22 cellular contexts compared by ENCODE assay signal in genomic region chr12:20426956-20427355, GRCh38. TPM values are rescaled to one million over a fixed set of nuclear protein-coding genes. Genes with fewer than 3 reads are reported as not detected.
"Had no signal": no experiment of that assay in that cellular context is flagged by ENCODE, and none has a peak within 500 bp of the region (broad histone marks: within the 10 kb centered on the region; RNA-seq: fewer than 3 reads in every experiment).

No MANE protein-coding gene starts in this region.

- H3K27me3 ChIP-seq: esophagus squamous epithelium, neutrophil, pancreas, sigmoid colon, stomach, thyroid gland had no signal

- ATAC-seq: effector memory CD8-positive, alpha-beta T cell; left colon; natural killer cell treated with Interleukin-12 subunit alpha and Interleukin-12 subunit beta and Interleukin-15 and Interleukin-18, amount 100 ng/mL, for 72 hours; stimulated activated effector memory CD8-positive, alpha-beta T cell treated with anti-CD3 and anti-CD28 coated beads, Interleukin-12 subunit alpha, Interleukin-12 subunit beta, amount 100 ng/mL, for 72 hours had no signal

- H3K36me3 ChIP-seq: esophagus squamous epithelium, neutrophil, pancreas, sigmoid colon, stomach, thyroid gland had no signal

- H3K4me1 ChIP-seq: esophagus squamous epithelium, pancreas, thyroid gland had no signal

- H3K9me3 ChIP-seq: esophagus squamous epithelium, neutrophil, pancreas, sigmoid colon, stomach, thyroid gland had no signal

- DNase-seq: cortex of kidney; effector memory CD8-positive, alpha-beta T cell; erythroblast; esophagus squamous epithelium; foreskin melanocyte; hypothalamus; immature natural killer cell; islet precursor cell; kidney glomerular epithelial cell; left colon; naive B cell; pancreas; stimulated activated CD4-positive, alpha-beta T cell treated with anti-CD3 and anti-CD28 coated beads, Interleukin-2, amount 100 ng/mL, for 24 hours; stimulated activated CD4-positive, alpha-beta T cell treated with anti-CD3 and anti-CD28 coated beads, Interleukin-4, amount 100 ng/mL, for 24 hours; stimulated activated naive CD4-positive, alpha-beta T cell treated with Interleukin-2 at 50 U/mL for 16 hours; stomach; thyroid gland had no signal

- H3K27ac ChIP-seq: neutrophil, pancreas, thyroid gland had no signal

- H3K4me3 ChIP-seq: esophagus squamous epithelium, lung, pancreas, sigmoid colon, stomach, thyroid gland had no signal

RNA-seq across cellular contexts. Expression of gene PDE3A, which starts 58.6 kb away (rescaled TPM):
- total RNA-seq: natural killer cell treated with Interleukin-12 subunit alpha and Interleukin-12 subunit beta and Interleukin-15 and Interleukin-18, amount 100 ng/mL, for 72 hours had no signal
